24 cellular contexts compared by ENCODE assay signal in the genomic region with DNA sequence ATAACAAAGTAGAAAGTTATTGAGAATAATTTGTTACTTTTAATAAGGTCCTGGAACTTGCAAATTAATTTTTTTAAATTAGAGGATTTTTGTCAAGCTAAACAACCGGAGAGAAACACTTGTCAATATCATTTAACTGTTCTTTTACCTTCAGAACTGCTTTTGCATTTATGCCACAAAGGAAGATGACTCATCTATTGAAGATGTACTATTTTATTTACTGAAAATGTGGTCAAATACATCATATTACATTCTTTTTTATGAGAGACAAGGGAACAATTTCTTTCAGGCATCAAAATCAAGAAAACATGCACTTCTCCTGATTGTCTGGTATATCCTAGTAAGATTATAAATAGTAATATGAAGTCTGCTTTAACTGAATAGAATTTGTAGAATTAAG.
DNase-seq lines count a peak whose midpoint lies in the region; ATAC-seq, FAIRE-seq and TF ChIP-seq lines count a peak whose summit lies in the region.
"Had no signal": no experiment of that assay in that cellular context is flagged by ENCODE, and none has a peak within 500 bp of the region (broad histone marks: within the 10 kb centered on the region; RNA-seq: fewer than 3 reads in every experiment).

No MANE protein-coding gene starts in this region.

- no peak overlapping the region for H3K27ac ChIP-seq in foreskin keratinocyte
- H3K27ac ChIP-seq: BLaER1 treated with 17β-estradiol and CSF1 and Interleukin-3, amounts not matched to agents 10 nM and 100 nM; KMS-11 had no signal

- no peak for FAIRE-seq in RCC 7860 (lab: Jason Lieb, UNC)
- FAIRE-seq: GM12891 had no signal

- no peak for TF ChIP-seq CTCF in astrocyte of the spinal cord (IDR thresholded peaks at IDR 0.05; ENCODE audit: low read depth, low read length)
- no peak for TF ChIP-seq CTCF in foreskin keratinocyte (conservative IDR thresholded peaks at IDR 0.05)

- no peak overlapping the region for H3K4me3 ChIP-seq in astrocyte of the spinal cord (ENCODE audit: low read depth, low read length)
- H3K4me3 ChIP-seq: BLaER1 treated with 17β-estradiol and CSF1 and Interleukin-3, amounts not matched to agents 10 nM and 100 nM had no signal

- in situ Hi-C loops in astrocyte of the spinal cord (cut with HindIII; ENCODE audit: low sequenced_read_pairs): no loop called here

- DNase-seq in ELR (ENCODE audit: low read depth) (peak; percentile 43), HT1080 (ENCODE audit: low read depth) (peak; percentile 31), astrocyte of the spinal cord (ENCODE audit: low read depth, low spot score) (peak; percentile 17), foreskin keratinocyte (peak in 1 of 2 donors; percentile 22), AG20443 (ENCODE audit: low spot score) (no peak), pons (ENCODE audit: low spot score) (no peak), RCC 7860 (ENCODE audit: low spot score) (no peak)
- DNase-seq: CD4-positive, alpha-beta T cell; DMS79; EL; GF-D8; NCI-H1092; NCI-H1417 treated with DMSO at 0.1 percent for 48 hours; NCI-H1694 treated with DMSO at 0.1 percent for 48 hours; NCI-H2081; NCI-H2171; NCI-H226; NCI-H510A; NCI-H69; SK-N-SH had no signal

- H3K4me1 ChIP-seq in foreskin keratinocyte: peaks cover 19% of the 10 kb centered on the region
- H3K4me1 ChIP-seq: BLaER1 treated with 17β-estradiol and CSF1 and Interleukin-3, amounts not matched to agents 10 nM and 100 nM had no signal

- ATAC-seq in foreskin keratinocyte: peak; percentile 41
- ATAC-seq: Panc1 had no signal

- no peaks in the 10 kb centered on the region for H3K27me3 ChIP-seq in foreskin keratinocyte
- H3K27me3 ChIP-seq: BLaER1 treated with 17β-estradiol and CSF1 and Interleukin-3, amounts not matched to agents 10 nM and 100 nM had no signal

Comparison
In these comparisons a context has a peak if more than half of its experiments do, and no peak if none do; other contexts are left out.
1. DNase-seq: peak in ELR (single experiment), HT1080 (single experiment) and astrocyte of the spinal cord (single experiment); none in AG20443 (single experiment), pons (single experiment) and RCC 7860 (single experiment).